21 cellular contexts compared by ENCODE assay signal in the genomic region with DNA sequence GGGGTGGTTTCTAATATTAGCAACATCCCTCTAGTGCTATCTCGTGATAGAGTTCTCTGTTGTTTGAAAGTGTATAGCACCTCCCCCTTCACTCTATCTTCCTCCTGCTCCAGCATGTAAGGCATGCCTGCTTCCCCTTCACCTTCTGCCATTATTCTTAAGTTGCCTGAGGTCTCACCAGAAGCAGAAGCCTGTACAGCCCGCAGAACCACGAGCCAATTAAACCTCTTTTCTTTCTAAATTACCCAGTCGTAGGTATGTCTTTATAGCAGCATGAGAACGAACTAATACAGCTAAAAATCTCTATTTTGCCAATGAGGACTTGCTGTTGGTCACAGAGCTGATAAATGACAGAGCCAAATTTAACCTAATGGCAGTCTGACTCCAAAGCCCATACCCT.
DNase-seq lines count a peak whose midpoint lies in the region; ATAC-seq, FAIRE-seq and TF ChIP-seq lines count a peak whose summit lies in the region.
"Had no signal": no experiment of that assay in that cellular context is flagged by ENCODE, and none has a peak within 500 bp of the region (broad histone marks: within the 10 kb centered on the region; RNA-seq: fewer than 3 reads in every experiment).

No MANE protein-coding gene starts in this region.

- H3K18ac ChIP-seq in trophoblast cell (ENCODE audit: low read length) = no peak overlapping the region

- H3K9me1 ChIP-seq in K562 (ENCODE audit: control insufficient read depth, insufficient read depth, low read length) = no peaks in the 10 kb centered on the region

- no peaks in the 10 kb centered on the region for H3K79me1 ChIP-seq in trophoblast cell (ENCODE audit: low read length)

- TF ChIP-seq CTCF in K562 (IDR thresholded peaks at IDR 0.05 in 2 of 3, conservative IDR thresholded peaks at IDR 0.05 in 1 of 3; ENCODE audit: insufficient read depth in 2 of 3, low read depth in 1 of 3, low read length in 3 of 3) = no peak

- no peak overlapping the region for H4K8ac ChIP-seq in trophoblast cell (ENCODE audit: low read depth, low read length)

- no peaks in the 10 kb centered on the region for H3K27me3 ChIP-seq in K562 (ENCODE audit: control insufficient read depth in 2 of 2, insufficient read depth in 2 of 2, low read length in 2 of 2)
- H3K27me3 ChIP-seq in trophoblast cell (ENCODE audit: insufficient read depth, low read length) = no peaks in the 10 kb centered on the region
- H3K27me3 ChIP-seq: BLaER1 had no signal

- TF ChIP-seq EP300 in K562 (IDR thresholded peaks at IDR 0.05; ENCODE audit: low read length) = no peak

- H3K4me3 ChIP-seq in K562 (no peak overlapping the region), trophoblast cell (ENCODE audit: low read depth, low read length) (no peak overlapping the region)
- H3K4me3 ChIP-seq: BLaER1 had no signal

- H3K14ac ChIP-seq in trophoblast cell (ENCODE audit: low read length) = no peak overlapping the region

- peak overlapping the region; percentile 63; the same call in 1 of the 2 replicates for H2AFZ ChIP-seq in K562 (ENCODE audit: low read depth, low read length)
- no peak overlapping the region for H2AFZ ChIP-seq in trophoblast cell (ENCODE audit: insufficient read depth, low read length, poor library complexity)

- POLR2A ChIA-PET in K562 (lab: Yijun Ruan, JAX) = interaction anchor here (1.1 kb wide), 1 partner anchor 24 kb away, joined by 3 read pairs; no protein-coding TSS in a partner anchor

- H3K9ac ChIP-seq in K562 (ENCODE audit: insufficient read depth in 1 of 2, low read depth in 2 of 2, low read length in 2 of 2) (no peak overlapping the region), trophoblast cell (ENCODE audit: low read length) (no peak overlapping the region)
- H3K9ac ChIP-seq: BLaER1 had no signal

- H3K4me1 ChIP-seq in K562 (replicated peaks in 1 of 2; ENCODE audit: control insufficient read depth in 2 of 2, insufficient read depth in 2 of 2, low read length in 2 of 2) (peaks cover 0 to 20% of the 10 kb centered on the region in 2 experiments; a peak in 3 of 5 replicates), trophoblast cell (ENCODE audit: control insufficient read depth in 1 of 2, insufficient read depth in 2 of 2, low read length in 2 of 2) (peaks cover 0 to 2% of the 10 kb centered on the region in 2 experiments)
- H3K4me1 ChIP-seq: BE2C, BLaER1 had no signal

- no peak for TF ChIP-seq POLR2A in K562 (conservative IDR thresholded peaks at IDR 0.05)

- H3K27ac ChIP-seq in K562 (ENCODE audit: extremely low read depth, low read depth, low read length) (no peak overlapping the region), trophoblast cell (ENCODE audit: low read depth, low read length) (no peak overlapping the region)
- H3K27ac ChIP-seq: BLaER1 had no signal

- no peak overlapping the region for H3K4me2 ChIP-seq in K562 (ENCODE audit: insufficient read depth, low read length)
- H3K4me2 ChIP-seq in trophoblast cell (ENCODE audit: low read length) = no peak overlapping the region
- H3K4me2 ChIP-seq: BLaER1 had no signal

- CTCF ChIA-PET in K562 (lab: Yijun Ruan, JAX; ENCODE audit: low intra/inter-chr PET ratio) = no interaction called here

- intact Hi-C loops in K562 (cut with micrococcal nuclease) = no loop called here

- H3K9me3 ChIP-seq in K562 (replicated peaks; ENCODE audit: control insufficient read depth, insufficient read depth, low read depth, low read length) (no peaks in the 10 kb centered on the region), trophoblast cell (ENCODE audit: insufficient read depth, low read depth, low read length) (no peaks in the 10 kb centered on the region)
- H3K9me3 ChIP-seq: BE2C, BLaER1 had no signal

- FAIRE-seq in K562 (lab: Jason Lieb, UNC) = no peak
- FAIRE-seq: A204.1, G401.6, GM12891, GM19239 had no signal

- no peak for TF ChIP-seq RAD21 in K562 (CRISPR knock-in tag; conservative IDR thresholded peaks at IDR 0.05 in 1 of 2, IDR thresholded peaks at IDR 0.05 in 1 of 2)

- H4K12ac ChIP-seq in trophoblast cell (ENCODE audit: low read depth, low read length) = no peak overlapping the region

- no peak overlapping the region for H2BK12ac ChIP-seq in trophoblast cell (ENCODE audit: low read length)

- H3K23ac ChIP-seq in trophoblast cell (ENCODE audit: low read length) = no peak overlapping the region

- no TSS peak for BruUV-seq in K562 (replicated peaks; lab: Mats Ljungman, UMichigan)

- H4K20me1 ChIP-seq in K562 (replicated peaks; ENCODE audit: control insufficient read depth, insufficient read depth, low read length) = no peaks in the 10 kb centered on the region
- H4K20me1 ChIP-seq: BLaER1 had no signal

- H2AK5ac ChIP-seq in trophoblast cell (ENCODE audit: low read length) = no peak overlapping the region

- no peak overlapping the region for H2BK5ac ChIP-seq in trophoblast cell (ENCODE audit: low read depth, low read length, poor library complexity)

- H3K4ac ChIP-seq in trophoblast cell (ENCODE audit: low read depth, low read length) = no peak overlapping the region

- in situ Hi-C loops in K562 (cut with MboI) = no loop called here

- H3K79me2 ChIP-seq in K562 (ENCODE audit: control insufficient read depth, insufficient read depth, low read length) (no peaks in the 10 kb centered on the region), trophoblast cell (ENCODE audit: control insufficient read depth, insufficient read depth, low read length, poor library complexity) (no peaks in the 10 kb centered on the region)

- no peaks in the 10 kb centered on the region for H3K36me3 ChIP-seq in K562 (ENCODE audit: control insufficient read depth, insufficient read depth, low read length)
- no peaks in the 10 kb centered on the region for H3K36me3 ChIP-seq in trophoblast cell (ENCODE audit: control insufficient read depth in 1 of 2, insufficient read depth in 2 of 2, low read length in 2 of 2)
- H3K36me3 ChIP-seq: BE2C, BLaER1 had no signal

- WGBS in K562 (ENCODE audit: insufficient coverage, low coverage, missing lambda C conversion rate) = 2% methylated on average over 5 of the region's 5 CpGs
- WGBS in trophoblast cell (ENCODE audit: extremely low coverage, insufficient coverage, insufficient read length) = no CpG with 5 or more reads among the region's 5 CpGs

- no peak overlapping the region for H4K91ac ChIP-seq in trophoblast cell (ENCODE audit: low read depth, low read length)

- DNase-seq in OCI-M1 (lab: John Stamatoyannopoulos, UW) (peak; percentile 28), K562 (ENCODE audit: extremely low read depth in 1 of 4, low spot score in 3 of 4) (no peak), trophoblast cell (peak; percentile 58 to 74), NCI-H1694 (lab: John Stamatoyannopoulos, UW) (no peak), DMS114 treated with DMSO at 0.1 percent for 48 hours (lab: John Stamatoyannopoulos, UW; ENCODE audit: unreplicated experiment) (no peak)
- DNase-seq: 8988T; ACHN; BE2C; C1 segment of cervical spinal cord; CD4-positive, alpha-beta memory T cell; CD4-positive, CD25-positive, alpha-beta regulatory T cell; CD8-positive, alpha-beta memory T cell; COR-L47; DMS 273 treated with DMSO at 0.1 percent for 48 hours; DMS79 treated with DMSO at 0.1 percent for 48 hours; GF-D8 had no signal

- no peak overlapping the region for H2BK120ac ChIP-seq in trophoblast cell (ENCODE audit: insufficient read depth, low read length, poor library complexity)

- ATAC-seq in K562 = 0 out of 3 replicates have a peak, but pooled peaks have one; percentile 14

TF ChIP-seq in K562, 482 proteins besides CTCF, POLR2A, EP300 and RAD21 (continues in another document):
- TF ChIP-seq MEF2D (tag; conservative IDR thresholded peaks at IDR 0.05; ENCODE audit: low read depth) = peak; percentile 4; the same call in 1 of the 2 replicates
- TF ChIP-seq ZNF766 (CRISPR knock-in tag; conservative IDR thresholded peaks at IDR 0.05) = 0 out of 2 replicates have a peak, but pooled peaks have one; percentile 36
- TF ChIP-seq EGR1 (conservative IDR thresholded peaks at IDR 0.05) = no peak
- TF ChIP-seq ZNF354B (CRISPR knock-in tag; IDR thresholded peaks at IDR 0.05) = no peak
- TF ChIP-seq ZNF589 (CRISPR knock-in tag; IDR thresholded peaks at IDR 0.05; ENCODE audit: low read depth) = peak; percentile 57; the same call in 1 of the 2 replicates
- TF ChIP-seq NFYB (IDR thresholded peaks at IDR 0.05; ENCODE audit: extremely low read depth, insufficient read length) = no peak
- TF ChIP-seq ZNF232 (CRISPR knock-in tag; IDR thresholded peaks at IDR 0.05) = no peak

Comparison
In these comparisons a context has a peak if more than half of its experiments do, and no peak if none do; other contexts are left out.
1. DNase-seq: peak in OCI-M1 (single experiment) and trophoblast cell (2 of 2); none in K562 (0 of 4), NCI-H1694 (single experiment) and DMS114 treated with DMSO at 0.1 percent for 48 hours (single experiment).